Comparison of ENCODE assay signal across 8 cellular contexts in genomic region chr22:33919591-33920501, GRCh38. TPM values are rescaled to one million over a fixed set of nuclear protein-coding genes. Genes with fewer than 3 reads are reported as not detected.
DNase-seq lines count a peak whose midpoint lies in the region; ATAC-seq and TF ChIP-seq lines count a peak whose summit lies in the region.

Gene LARGE1, minus strand, starts transcription at chr22:33920476.

- H3K4me1 ChIP-seq in ES-I3 (ENCODE audit: insufficient read depth, low read length) (peaks cover 13% of the 10 kb centered on the region), HAP-1 (peaks cover 21% of the 10 kb centered on the region), NT2/D1 (ENCODE audit: insufficient read depth, insufficient read length) (no peaks in the 10 kb centered on the region)

- peak within 1 kb of the TSS; percentile 87 to 92 for H3K4me3 Mint-ChIP-seq in stimulated activated naive B cell treated with anti-CD40 and anti-IgM and Interleukin-4, amounts not matched to agents 10 μg/mL and 1 μg/mL and 100 μg/mL, for 72 hours

- H3K9me3 ChIP-seq in ES-I3 (ENCODE audit: control insufficient read depth, insufficient read depth, low read length) (no peaks in the 10 kb centered on the region), HAP-1 (no peaks in the 10 kb centered on the region), NT2/D1 (ENCODE audit: insufficient read depth, low read length) (no peaks in the 10 kb centered on the region)

- TF ChIP-seq CTCF in choroid plexus epithelial cell (conservative IDR thresholded peaks at IDR 0.05; ENCODE audit: low read depth, low read length): no peak

- peak in 1 of 2 experiments; percentile 59 for DNase-seq in HAP-1 (ENCODE audit: low spot score in 2 of 2)
- no peak for DNase-seq in NT2/D1 (ENCODE audit: low read depth, low spot score)
- peak; percentile 27 for DNase-seq in choroid plexus epithelial cell (ENCODE audit: low read depth)
- DNase-seq in left lobe of liver (ENCODE audit: low spot score): peak; percentile 66
- DNase-seq in stimulated activated naive B cell treated with anti-CD40 and anti-IgM and Interleukin-4, amounts not matched to agents 10 μg/mL and 1 μg/mL and 100 μg/mL, for 72 hours: peak; percentile 55
- no peak for DNase-seq in COR-L47 (lab: John Stamatoyannopoulos, UW)
- no peak for DNase-seq in NOMO-1 treated with DMSO at 0.1 percent for 48 hours (lab: John Stamatoyannopoulos, UW; ENCODE audit: unreplicated experiment)

- H3K27me3 ChIP-seq in HAP-1 (ENCODE audit: low read depth) (no peaks in the 10 kb centered on the region), NT2/D1 (ENCODE audit: insufficient read depth, insufficient read length) (peaks cover 9% of the 10 kb centered on the region)

- H3K4me1 Mint-ChIP-seq in stimulated activated naive B cell treated with anti-CD40 and anti-IgM and Interleukin-4, amounts not matched to agents 10 μg/mL and 1 μg/mL and 100 μg/mL, for 72 hours: peaks cover 34 to 62% of the 10 kb centered on the region in 2 donors

- H3K4me3 ChIP-seq in HAP-1 (peak within 1 kb of the TSS; percentile 62), NT2/D1 (ENCODE audit: insufficient read length, low read depth) (peak within 1 kb of the TSS; percentile 76), choroid plexus epithelial cell (ENCODE audit: low read depth, low read length) (peak within 1 kb of the TSS; percentile 66)

- in situ Hi-C loops in HAP-1 (cut with MboI; ENCODE audit: low sequenced_read_pairs): loop anchor here (10.0 kb wide), 1 partner anchor 185 kb away; no protein-coding TSS in a partner anchor

- H3K9ac ChIP-seq in ES-I3 (ENCODE audit: low read depth, low read length) (peak within 1 kb of the TSS; percentile 85), NT2/D1 (ENCODE audit: insufficient read length, low read depth) (peak within 1 kb of the TSS; percentile 87)

- peaks cover 2 to 4% of the 10 kb centered on the region in 2 donors for H3K36me3 Mint-ChIP-seq in stimulated activated naive B cell treated with anti-CD40 and anti-IgM and Interleukin-4, amounts not matched to agents 10 μg/mL and 1 μg/mL and 100 μg/mL, for 72 hours

- H3K27me3 Mint-ChIP-seq in stimulated activated naive B cell treated with anti-CD40 and anti-IgM and Interleukin-4, amounts not matched to agents 10 μg/mL and 1 μg/mL and 100 μg/mL, for 72 hours: peaks cover 3 to 28% of the 10 kb centered on the region in 2 donors

- peak within 1 kb of the TSS; percentile 90 for H3K27ac Mint-ChIP-seq in stimulated activated naive B cell treated with anti-CD40 and anti-IgM and Interleukin-4, amounts not matched to agents 10 μg/mL and 1 μg/mL and 100 μg/mL, for 72 hours

- peak; percentile 16 for ATAC-seq in left lobe of liver
- ATAC-seq in stimulated activated naive B cell treated with anti-CD40 and anti-IgM and Interleukin-4, amounts not matched to agents 10 μg/mL and 1 μg/mL and 100 μg/mL, for 72 hours (replicated peaks): peak; percentile 16 to 26

- H3K36me3 ChIP-seq in ES-I3 (ENCODE audit: insufficient read depth, low read length) (peaks cover 4% of the 10 kb centered on the region; the same call in 1 of the 2 replicates), HAP-1 (replicated peaks) (no peaks in the 10 kb centered on the region), NT2/D1 (ENCODE audit: insufficient read depth, insufficient read length, low read length) (peaks cover 4% of the 10 kb centered on the region)

- H3K9me3 Mint-ChIP-seq in stimulated activated naive B cell treated with anti-CD40 and anti-IgM and Interleukin-4, amounts not matched to agents 10 μg/mL and 1 μg/mL and 100 μg/mL, for 72 hours: no peaks in the 10 kb centered on the region

RNA-seq across cellular contexts. Expression of gene LARGE1, which starts in this region (rescaled TPM):
- total RNA-seq in left lobe of liver: 27.2 TPM

Comparison
In these comparisons a context has a peak if more than half of its experiments do, and no peak if none do; other contexts are left out.
1. DNase-seq: peak in choroid plexus epithelial cell (single experiment), left lobe of liver (single experiment) and stimulated activated naive B cell treated with anti-CD40 and anti-IgM and Interleukin-4, amounts not matched to agents 10 μg/mL and 1 μg/mL and 100 μg/mL, for 72 hours (single experiment); none in NT2/D1 (single experiment), COR-L47 (single experiment) and NOMO-1 treated with DMSO at 0.1 percent for 48 hours (single experiment).
2. Peak in every context shown above with its lines, with median percentiles within 50 percentile points of each other: H3K4me3 ChIP-seq.